ENCODE assay signal across 31 cellular contexts in genomic region chr2:78420132-78420531, GRCh38.
DNase-seq lines count a peak whose midpoint lies in the region; ATAC-seq, FAIRE-seq and TF ChIP-seq lines count a peak whose summit lies in the region.
"Had no signal": no experiment of that assay in that cellular context is flagged by ENCODE, and none has a peak within 500 bp of the region (broad histone marks: within the 10 kb centered on the region; RNA-seq: fewer than 3 reads in every experiment).

No MANE protein-coding gene starts in this region.

- BruUV-seq in HepG2 (replicated peaks; lab: Mats Ljungman, UMichigan), result no TSS peak
- no TSS peak for BruUV-seq in K562 (replicated peaks; lab: Mats Ljungman, UMichigan)

- H3K4me1 ChIP-seq in HepG2 (ENCODE audit: insufficient read depth, low read length), result peaks cover 20% of the 10 kb centered on the region
- no peaks in the 10 kb centered on the region for H3K4me1 ChIP-seq in right lobe of liver
- no peaks in the 10 kb centered on the region for H3K4me1 ChIP-seq in K562 (replicated peaks in 1 of 2; ENCODE audit: control insufficient read depth in 2 of 2, insufficient read depth in 2 of 2, low read length in 2 of 2)
- H3K4me1 ChIP-seq: A549; BE2C; BLaER1; BLaER1 treated with 17β-estradiol and CSF1 and Interleukin-3, amounts not matched to agents 10 nM and 100 nM had no signal

- H2AFZ ChIP-seq in HepG2 (ENCODE audit: low read length), result no peak overlapping the region
- H2AFZ ChIP-seq in K562 (ENCODE audit: low read depth, low read length), result no peak overlapping the region

- POLR2A ChIA-PET in HepG2 (lab: Yijun Ruan, JAX), result no interaction called here
- POLR2A ChIA-PET in K562 (lab: Yijun Ruan, JAX), result no interaction called here

- H3K27ac ChIP-seq in HepG2 (ENCODE audit: extremely low read length, insufficient read depth, low read length) (no peak overlapping the region), right lobe of liver (no peak overlapping the region), K562 (ENCODE audit: extremely low read depth, low read depth, low read length) (no peak overlapping the region)
- H3K27ac ChIP-seq: 22Rv1; A549; BLaER1; BLaER1 treated with 17β-estradiol and CSF1 and Interleukin-3, amounts not matched to agents 10 nM and 100 nM; C4-2B had no signal

- no peaks in the 10 kb centered on the region; a peak in 1 of 5 replicates for H3K36me3 ChIP-seq in HepG2 (replicated peaks in 1 of 2; ENCODE audit: control insufficient read depth in 1 of 2, insufficient read depth in 2 of 2, low read length in 2 of 2)
- no peaks in the 10 kb centered on the region for H3K36me3 ChIP-seq in right lobe of liver
- no peaks in the 10 kb centered on the region for H3K36me3 ChIP-seq in K562 (ENCODE audit: control insufficient read depth, insufficient read depth, low read length)
- H3K36me3 ChIP-seq: BE2C; BLaER1; BLaER1 treated with 17β-estradiol and CSF1 and Interleukin-3, amounts not matched to agents 10 nM and 100 nM had no signal

- no peak for TF ChIP-seq POLR2A in HepG2 (IDR thresholded peaks at IDR 0.05; ENCODE audit: insufficient read depth in 1 of 2, low read depth in 2 of 2, low read length in 2 of 2)
- TF ChIP-seq POLR2A in right lobe of liver (IDR thresholded peaks at IDR 0.05), result no peak
- no peak for TF ChIP-seq POLR2A in K562 (conservative IDR thresholded peaks at IDR 0.05)

- CTCF ChIA-PET in HepG2 (lab: Yijun Ruan, JAX; ENCODE audit: low intra/inter-chr PET ratio, low total read pairs), result no interaction called here
- CTCF ChIA-PET in K562 (lab: Yijun Ruan, JAX; ENCODE audit: low intra/inter-chr PET ratio), result no interaction called here

- H3K79me2 ChIP-seq in HepG2 (ENCODE audit: insufficient read depth, low read length) (peaks cover 60% of the 10 kb centered on the region), K562 (ENCODE audit: control insufficient read depth, insufficient read depth, low read length) (peaks cover 23% of the 10 kb centered on the region)

- H3K4me3 ChIP-seq in HepG2 (replicated peaks in 1 of 3; ENCODE audit: insufficient read depth in 1 of 3, low read depth in 2 of 3, low read length in 3 of 3), result no peak overlapping the region
- H3K4me3 ChIP-seq in right lobe of liver, result no peak overlapping the region
- H3K4me3 ChIP-seq in K562, result no peak overlapping the region
- H3K4me3 ChIP-seq: A549; BLaER1; BLaER1 treated with 17β-estradiol and CSF1 and Interleukin-3, amounts not matched to agents 10 nM and 100 nM had no signal

- H3K4me2 ChIP-seq in HepG2 (ENCODE audit: low read depth, low read length) (no peak overlapping the region), K562 (ENCODE audit: insufficient read depth, low read length) (no peak overlapping the region)
- H3K4me2 ChIP-seq: A549; BLaER1; BLaER1 treated with 17β-estradiol and CSF1 and Interleukin-3, amounts not matched to agents 10 nM and 100 nM had no signal

- DNase-seq in HepG2 (ENCODE audit: low spot score), result no peak
- DNase-seq in right lobe of liver, result no peak
- DNase-seq in K562 (ENCODE audit: extremely low read depth in 1 of 4, low spot score in 3 of 4), result no peak
- DNase-seq in NCI-H345 treated with DMSO at 0.1 percent for 48 hours (lab: John Stamatoyannopoulos, UW; ENCODE audit: unreplicated experiment), result no peak
- DNase-seq: 8988T; ACHN; AML-193; BE2C; C1 segment of cervical spinal cord; Caco-2; Calu3; CD4-positive, alpha-beta memory T cell; CD4-positive, alpha-beta T cell; CD4-positive, CD25-positive, alpha-beta regulatory T cell; CD8-positive, alpha-beta memory T cell; CD8-positive, alpha-beta T cell; COR-L47; DMS 273 treated with DMSO at 0.1 percent for 48 hours; DMS153; DMS53; DMS79; DMS79 treated with DMSO at 0.1 percent for 48 hours; DND-41; EL had no signal

- ATAC-seq in HepG2, result no peak
- ATAC-seq in right lobe of liver, result no peak
- no peak for ATAC-seq in K562
- ATAC-seq: A549; CD8-positive, alpha-beta T cell had no signal

- no peaks in the 10 kb centered on the region for H3K9me1 ChIP-seq in K562 (ENCODE audit: control insufficient read depth, insufficient read depth, low read length)

- H3K27me3 ChIP-seq in HepG2 (ENCODE audit: control insufficient read depth in 1 of 2, insufficient read depth in 2 of 2, low read length in 2 of 2), result no peaks in the 10 kb centered on the region
- no peaks in the 10 kb centered on the region for H3K27me3 ChIP-seq in right lobe of liver
- no peaks in the 10 kb centered on the region for H3K27me3 ChIP-seq in K562 (ENCODE audit: control insufficient read depth in 2 of 2, insufficient read depth in 2 of 2, low read length in 2 of 2)
- H3K27me3 ChIP-seq: BE2C; BLaER1; BLaER1 treated with 17β-estradiol and CSF1 and Interleukin-3, amounts not matched to agents 10 nM and 100 nM had no signal

- H3K9me3 ChIP-seq in HepG2 (ENCODE audit: low read length), result no peaks in the 10 kb centered on the region
- no peaks in the 10 kb centered on the region for H3K9me3 ChIP-seq in right lobe of liver
- no peaks in the 10 kb centered on the region for H3K9me3 ChIP-seq in K562 (replicated peaks; ENCODE audit: control insufficient read depth, insufficient read depth, low read depth, low read length)
- H3K9me3 ChIP-seq: BE2C; BLaER1; BLaER1 treated with 17β-estradiol and CSF1 and Interleukin-3, amounts not matched to agents 10 nM and 100 nM; Caco-2 had no signal

- intact Hi-C loops in HepG2 (cut with micrococcal nuclease; ENCODE audit: unreplicated experiment), result no loop called here
- intact Hi-C loops in right lobe of liver (cut with DNase I), result no loop called here
- intact Hi-C loops in K562 (cut with micrococcal nuclease), result no loop called here

- H3K9ac ChIP-seq in HepG2 (ENCODE audit: insufficient read depth, low read depth, low read length), result no peak overlapping the region
- H3K9ac ChIP-seq in K562 (ENCODE audit: insufficient read depth in 1 of 2, low read depth in 2 of 2, low read length in 2 of 2), result no peak overlapping the region
- H3K9ac ChIP-seq: BLaER1; BLaER1 treated with 17β-estradiol and CSF1 and Interleukin-3, amounts not matched to agents 10 nM and 100 nM had no signal

- FAIRE-seq in HepG2 (lab: Jason Lieb, UNC), result no peak
- FAIRE-seq in K562 (lab: Jason Lieb, UNC), result no peak
- FAIRE-seq: A204.1, A549, D721Med had no signal

- TF ChIP-seq CTCF in HepG2 (CRISPR knock-in tag; IDR thresholded peaks at IDR 0.05) (no peak), right lobe of liver (IDR thresholded peaks at IDR 0.05) (no peak), K562 (IDR thresholded peaks at IDR 0.05 in 2 of 3, conservative IDR thresholded peaks at IDR 0.05 in 1 of 3; ENCODE audit: insufficient read depth in 2 of 3, low read depth in 1 of 3, low read length in 3 of 3) (no peak)

- WGBS in HepG2 (ENCODE audit: low lambda C conversion rate), result 100% methylated on average over 1 of the region's 1 CpG
- WGBS in right lobe of liver (ENCODE audit: insufficient coverage, low coverage, low lambda C conversion rate, missing lambda C conversion rate), result 91% methylated on average over 1 of the region's 1 CpG
- WGBS in K562 (ENCODE audit: insufficient coverage, low coverage, missing lambda C conversion rate), result 44% methylated on average over 1 of the region's 1 CpG

- in situ Hi-C loops in HepG2 (cut with HindIII; ENCODE audit: extremely low pct_ligation_motif_present, low pct_unique_long_range_greater_than_20kb) (no loop called here), K562 (cut with MboI) (no loop called here)

- TF ChIP-seq EP300 in HepG2 (IDR thresholded peaks at IDR 0.05; ENCODE audit: low read depth in 2 of 2, low read length in 2 of 2) (no peak), HepG2 (CRISPR knock-in tag; IDR thresholded peaks at IDR 0.05; ENCODE audit: borderline replicate concordance) (no peak), K562 (IDR thresholded peaks at IDR 0.05; ENCODE audit: low read length) (no peak)

- no peak for TF ChIP-seq RAD21 in HepG2 (CRISPR knock-in tag; IDR thresholded peaks at IDR 0.05)
- no peak for TF ChIP-seq RAD21 in K562 (CRISPR knock-in tag; conservative IDR thresholded peaks at IDR 0.05 in 1 of 2, IDR thresholded peaks at IDR 0.05 in 1 of 2)

- H4K20me1 ChIP-seq in HepG2 (ENCODE audit: insufficient read depth, low read length) (peaks cover 12% of the 10 kb centered on the region), K562 (replicated peaks; ENCODE audit: control insufficient read depth, insufficient read depth, low read length) (no peaks in the 10 kb centered on the region; the same call in 1 of the 2 replicates)
- H4K20me1 ChIP-seq: BLaER1; BLaER1 treated with 17β-estradiol and CSF1 and Interleukin-3, amounts not matched to agents 10 nM and 100 nM had no signal

TF ChIP-seq in HepG2, 621 proteins besides CTCF, POLR2A, EP300 and RAD21:
- TF ChIP-seq ZC3H13 (CRISPR knock-in tag; IDR thresholded peaks at IDR 0.05) (no peak), ZNF12 (CRISPR knock-in tag; IDR thresholded peaks at IDR 0.05) (peak; percentile 87), RBAK (CRISPR knock-in tag; IDR thresholded peaks at IDR 0.05) (peak; percentile 61; the same call in 1 of the 2 replicates)

TF ChIP-seq in K562, 482 proteins besides CTCF, POLR2A, EP300 and RAD21:
- 0 out of 2 replicates have a peak, but pooled peaks have one; percentile 35 for TF ChIP-seq ZNF12 (CRISPR knock-in tag; IDR thresholded peaks at IDR 0.05)
- TF ChIP-seq ZNF584 (CRISPR knock-in tag; IDR thresholded peaks at IDR 0.05; ENCODE audit: low read depth), result no peak
TF ChIP-seq in K562: peak in this region for 1.

Comparison
In these comparisons a context has a peak if more than half of its experiments do, and no peak if none do; other contexts are left out.
1. Of the 241 proteins assayed by ChIP-seq in both HepG2 and K562: peak only in HepG2: none; only in K562: none; in both: ZNF12; in neither: 240.